Comparison of ENCODE assay signal across 1 cellular context in genomic region chr1:203901581-203901980, GRCh38.
TF ChIP-seq lines count a peak whose summit lies in the region.

No MANE protein-coding gene starts in this region.

TF ChIP-seq in HepG2, 621 proteins besides CTCF, POLR2A, EP300 and RAD21 (continued from another document):
- TF ChIP-seq, protein P1, sequence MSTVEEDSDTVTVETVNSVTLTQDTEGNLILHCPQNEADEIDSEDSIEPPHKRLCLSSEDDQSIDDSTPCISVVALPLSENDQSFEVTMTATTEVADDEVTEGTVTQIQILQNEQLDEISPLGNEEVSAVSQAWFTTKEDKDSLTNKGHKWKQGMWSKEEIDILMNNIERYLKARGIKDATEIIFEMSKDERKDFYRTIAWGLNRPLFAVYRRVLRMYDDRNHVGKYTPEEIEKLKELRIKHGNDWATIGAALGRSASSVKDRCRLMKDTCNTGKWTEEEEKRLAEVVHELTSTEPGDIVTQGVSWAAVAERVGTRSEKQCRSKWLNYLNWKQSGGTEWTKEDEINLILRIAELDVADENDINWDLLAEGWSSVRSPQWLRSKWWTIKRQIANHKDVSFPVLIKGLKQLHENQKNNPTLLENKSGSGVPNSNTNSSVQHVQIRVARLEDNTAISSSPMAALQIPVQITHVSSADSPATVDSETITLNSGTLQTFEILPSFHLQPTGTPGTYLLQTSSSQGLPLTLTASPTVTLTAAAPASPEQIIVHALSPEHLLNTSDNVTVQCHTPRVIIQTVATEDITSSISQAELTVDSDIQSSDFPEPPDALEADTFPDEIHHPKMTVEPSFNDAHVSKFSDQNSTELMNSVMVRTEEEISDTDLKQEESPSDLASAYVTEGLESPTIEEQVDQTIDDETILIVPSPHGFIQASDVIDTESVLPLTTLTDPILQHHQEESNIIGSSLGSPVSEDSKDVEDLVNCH (CRISPR knock-in tag; IDR thresholded peaks at IDR 0.05): no peak
- no peak for TF ChIP-seq SP2 (CRISPR knock-in tag; IDR thresholded peaks at IDR 0.05)
- TF ChIP-seq ZMYM3 (CRISPR knock-in tag; IDR thresholded peaks at IDR 0.05): peak; percentile 68
- no peak for TF ChIP-seq SNAPC5 (CRISPR knock-in tag; IDR thresholded peaks at IDR 0.05; ENCODE audit: borderline replicate concordance)
- no peak for TF ChIP-seq ZNF557 (CRISPR knock-in tag; IDR thresholded peaks at IDR 0.05)
- peak; percentile 71; the same call in 1 of the 2 replicates for TF ChIP-seq ZNF362 (CRISPR knock-in tag; IDR thresholded peaks at IDR 0.05; ENCODE audit: borderline replicate concordance)
- no peak for TF ChIP-seq REPIN1 (CRISPR knock-in tag; IDR thresholded peaks at IDR 0.05; ENCODE audit: borderline replicate concordance, low read depth)
- no peak for TF ChIP-seq ZNF205 (CRISPR knock-in tag; IDR thresholded peaks at IDR 0.05)
- no peak for TF ChIP-seq KDM6A (CRISPR knock-in tag; IDR thresholded peaks at IDR 0.05; ENCODE audit: low read depth)
- peak; percentile 65 for TF ChIP-seq TEAD3 (CRISPR knock-in tag; optimal IDR thresholded peaks at IDR 0.05; ENCODE audit: borderline replicate concordance)
- TF ChIP-seq ZNF121 (CRISPR knock-in tag; IDR thresholded peaks at IDR 0.05): peak; percentile 76
- TF ChIP-seq, protein P2, sequence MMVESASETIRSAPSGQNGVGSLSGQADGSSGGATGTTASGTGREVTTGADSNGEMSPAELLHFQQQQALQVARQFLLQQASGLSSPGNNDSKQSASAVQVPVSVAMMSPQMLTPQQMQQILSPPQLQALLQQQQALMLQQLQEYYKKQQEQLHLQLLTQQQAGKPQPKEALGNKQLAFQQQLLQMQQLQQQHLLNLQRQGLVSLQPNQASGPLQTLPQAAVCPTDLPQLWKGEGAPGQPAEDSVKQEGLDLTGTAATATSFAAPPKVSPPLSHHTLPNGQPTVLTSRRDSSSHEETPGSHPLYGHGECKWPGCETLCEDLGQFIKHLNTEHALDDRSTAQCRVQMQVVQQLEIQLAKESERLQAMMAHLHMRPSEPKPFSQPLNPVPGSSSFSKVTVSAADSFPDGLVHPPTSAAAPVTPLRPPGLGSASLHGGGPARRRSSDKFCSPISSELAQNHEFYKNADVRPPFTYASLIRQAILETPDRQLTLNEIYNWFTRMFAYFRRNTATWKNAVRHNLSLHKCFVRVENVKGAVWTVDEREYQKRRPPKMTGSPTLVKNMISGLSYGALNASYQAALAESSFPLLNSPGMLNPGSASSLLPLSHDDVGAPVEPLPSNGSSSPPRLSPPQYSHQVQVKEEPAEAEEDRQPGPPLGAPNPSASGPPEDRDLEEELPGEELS (CRISPR knock-in tag; IDR thresholded peaks at IDR 0.05): 0 out of 2 replicates have a peak, but pooled peaks have one; percentile 23
- no peak for TF ChIP-seq ZNF816 (CRISPR knock-in tag; IDR thresholded peaks at IDR 0.05; ENCODE audit: borderline replicate concordance)
- no peak for TF ChIP-seq NAIF1 (CRISPR knock-in tag; IDR thresholded peaks at IDR 0.05; ENCODE audit: borderline replicate concordance)
- TF ChIP-seq, protein P3, sequence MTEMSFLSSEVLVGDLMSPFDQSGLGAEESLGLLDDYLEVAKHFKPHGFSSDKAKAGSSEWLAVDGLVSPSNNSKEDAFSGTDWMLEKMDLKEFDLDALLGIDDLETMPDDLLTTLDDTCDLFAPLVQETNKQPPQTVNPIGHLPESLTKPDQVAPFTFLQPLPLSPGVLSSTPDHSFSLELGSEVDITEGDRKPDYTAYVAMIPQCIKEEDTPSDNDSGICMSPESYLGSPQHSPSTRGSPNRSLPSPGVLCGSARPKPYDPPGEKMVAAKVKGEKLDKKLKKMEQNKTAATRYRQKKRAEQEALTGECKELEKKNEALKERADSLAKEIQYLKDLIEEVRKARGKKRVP (CRISPR knock-in tag; IDR thresholded peaks at IDR 0.05): 0 out of 4 replicates have a peak, but pooled peaks of 1 of the 2 experiments have one; percentile 14
